8 cellular contexts compared by ENCODE assay signal in genomic region chr15:83106994-83107840, GRCh38. TPM values are rescaled to one million over a fixed set of nuclear protein-coding genes. Genes with fewer than 3 reads are reported as not detected.
DNase-seq lines count a peak whose midpoint lies in the region; ATAC-seq and TF ChIP-seq lines count a peak whose summit lies in the region.

TSS of gene TM6SF1 (plus strand) at chr15:83107645. CDS start at chr15:83107681, 36 bp downstream.

- H3K9me3 ChIP-seq in left ventricle myocardium inferior (replicated peaks) (no peaks in the 10 kb centered on the region), psoas muscle (no peaks in the 10 kb centered on the region)

- DNase-seq in DMS79 treated with DMSO at 0.1 percent for 48 hours (lab: John Stamatoyannopoulos, UW) (peak; percentile 8), DMS79 (lab: John Stamatoyannopoulos, UW) (no peak), left ventricle myocardium inferior (no peak), psoas muscle (peak; percentile 58 to 83), NCI-H1436 treated with DMSO at 0.1 percent for 48 hours (lab: John Stamatoyannopoulos, UW) (no peak), NCI-H2029 treated with DMSO at 0.1 percent for 48 hours (lab: John Stamatoyannopoulos, UW) (no peak)
- peak; percentile 54 for DNase-seq in activated naive CD4-positive, alpha-beta T cell treated with anti-CD3 and anti-CD28 coated beads, Interleukin-2, amount 10 ng/mL, durations not matched to agents 7 days and 5 days

- peaks cover 44% of the 10 kb centered on the region for H3K4me1 ChIP-seq in left ventricle myocardium inferior
- peaks cover 14% of the 10 kb centered on the region for H3K4me1 ChIP-seq in psoas muscle

- ATAC-seq in HG03442 (IDR thresholded peaks at IDR 0.05; ENCODE audit: unreplicated experiment) (peak; percentile 38), psoas muscle (peak; percentile 81 to 88 (median 86))

- peaks cover 36% of the 10 kb centered on the region for H3K4me1 Mint-ChIP-seq in activated naive CD4-positive, alpha-beta T cell treated with anti-CD3 and anti-CD28 coated beads, Interleukin-2, amount 10 ng/mL, durations not matched to agents 7 days and 5 days

- peak within 1 kb of the TSS; percentile 90 for H3K27ac Mint-ChIP-seq in activated naive CD4-positive, alpha-beta T cell treated with anti-CD3 and anti-CD28 coated beads, Interleukin-2, amount 10 ng/mL, durations not matched to agents 7 days and 5 days

- CTCF ChIA-PET in activated naive CD4-positive, alpha-beta T cell treated with anti-CD3 and anti-CD28 coated beads, Interleukin-2, amount 10 ng/mL, durations not matched to agents 7 days and 5 days (lab: Charles Lee), result no interaction called here

- intact Hi-C loops in left ventricle myocardium inferior (cut with micrococcal nuclease), result no loop called here
- intact Hi-C loops in psoas muscle (cut with DNase I), result loop anchor here (5.0 kb wide), 2 partner anchors 40 to 95 kb away; partner anchors contain the start of genes BTBD1 (in 2 of the 2) and C15orf40 (in 1 of the 2)

- H3K4me3 ChIP-seq in left ventricle myocardium inferior, result peak within 1 kb of the TSS; percentile 78
- H3K4me3 ChIP-seq in psoas muscle, result peak within 1 kb of the TSS; percentile 90

- 0 to 1% (median 1%) methylated on average over 40 to 97 of the region's 97 CpGs for WGBS in psoas muscle, 3 donors

- H3K36me3 Mint-ChIP-seq in activated naive CD4-positive, alpha-beta T cell treated with anti-CD3 and anti-CD28 coated beads, Interleukin-2, amount 10 ng/mL, durations not matched to agents 7 days and 5 days, result peaks cover 23% of the 10 kb centered on the region

- H3K27me3 ChIP-seq in left ventricle myocardium inferior (ENCODE audit: low read depth), result peaks cover 9% of the 10 kb centered on the region
- H3K27me3 ChIP-seq in psoas muscle (ENCODE audit: insufficient read depth in 3 of 3, low read length in 2 of 3), result no peaks in the 10 kb centered on the region

- H3K27me3 Mint-ChIP-seq in activated naive CD4-positive, alpha-beta T cell treated with anti-CD3 and anti-CD28 coated beads, Interleukin-2, amount 10 ng/mL, durations not matched to agents 7 days and 5 days, result peaks cover 45% of the 10 kb centered on the region

- no peaks in the 10 kb centered on the region for H3K9me3 Mint-ChIP-seq in activated naive CD4-positive, alpha-beta T cell treated with anti-CD3 and anti-CD28 coated beads, Interleukin-2, amount 10 ng/mL, durations not matched to agents 7 days and 5 days

- H3K36me3 ChIP-seq in left ventricle myocardium inferior, result no peaks in the 10 kb centered on the region
- H3K36me3 ChIP-seq in psoas muscle (ENCODE audit: insufficient read depth in 1 of 2, low read depth in 1 of 2), result no peaks in the 10 kb centered on the region

- peak; percentile 22 for TF ChIP-seq CTCF in left ventricle myocardium inferior (IDR thresholded peaks at IDR 0.05; ENCODE audit: borderline replicate concordance)
- TF ChIP-seq CTCF in psoas muscle (IDR thresholded peaks at IDR 0.05), result no peak

- peak within 1 kb of the TSS; percentile 92 for H3K4me3 Mint-ChIP-seq in activated naive CD4-positive, alpha-beta T cell treated with anti-CD3 and anti-CD28 coated beads, Interleukin-2, amount 10 ng/mL, durations not matched to agents 7 days and 5 days

- H3K27ac ChIP-seq in left ventricle myocardium inferior (replicated peaks) (peak within 1 kb of the TSS; percentile 74), psoas muscle (peak within 1 kb of the TSS; percentile 85)

RNA-seq across cellular contexts. Expression of gene TM6SF1, which starts in this region (rescaled TPM):
- total RNA-seq in left ventricle myocardium inferior, result 4.7 TPM
- 10 to 100 TPM in 3 of 4 donors, 1 to 10 TPM in 1; 9.2 to 23.4 (median 16.5) TPM for total RNA-seq in psoas muscle
- polyA plus RNA-seq in psoas muscle, result 10 to 100 TPM; 10.7 to 17.5 (median 13.8) TPM

Comparison
In these comparisons a context has a peak if more than half of its experiments do, and no peak if none do; other contexts are left out.
1. DNase-seq: peak in DMS79 treated with DMSO at 0.1 percent for 48 hours (single experiment), activated naive CD4-positive, alpha-beta T cell treated with anti-CD3 and anti-CD28 coated beads, Interleukin-2, amount 10 ng/mL, durations not matched to agents 7 days and 5 days (single experiment) and psoas muscle (2 of 2); none in DMS79 (single experiment), left ventricle myocardium inferior (single experiment), NCI-H1436 treated with DMSO at 0.1 percent for 48 hours (single experiment) and NCI-H2029 treated with DMSO at 0.1 percent for 48 hours (single experiment).